ENCODE assay signal across 1 cellular context in the genomic region with DNA sequence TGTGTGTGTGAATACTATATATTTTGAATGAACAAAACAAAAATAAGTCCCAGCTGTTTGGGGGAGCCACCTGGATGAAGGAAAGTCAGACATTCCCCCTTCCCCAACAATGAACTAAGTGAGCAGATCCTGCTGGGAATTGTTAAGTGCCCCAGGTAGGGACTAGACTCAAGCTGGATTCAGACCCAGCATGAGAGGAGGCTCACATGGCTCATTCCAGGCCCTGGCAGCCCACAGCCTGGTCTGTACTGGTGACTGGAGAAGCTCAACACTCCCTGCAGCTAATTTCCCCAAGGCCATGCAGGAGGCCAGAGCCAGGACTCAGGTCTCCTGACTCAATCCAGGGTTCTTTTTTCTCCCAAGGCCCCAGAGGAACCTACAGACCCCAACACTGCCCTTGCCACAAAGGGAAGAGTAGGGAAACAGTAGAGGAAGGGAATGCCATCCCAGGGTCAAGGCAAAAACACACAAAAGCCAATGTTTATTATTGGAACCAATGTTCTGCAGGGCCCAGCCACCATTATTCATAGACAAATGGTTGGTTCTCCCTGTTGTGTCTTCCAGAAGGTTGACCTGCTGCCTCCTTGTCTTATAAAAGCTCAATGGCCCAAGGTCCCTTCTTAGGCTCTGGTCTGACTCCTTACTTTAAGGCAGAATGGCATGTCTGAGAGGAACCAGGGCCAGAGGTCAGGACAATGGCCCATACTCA.
TF ChIP-seq lines count a peak whose summit lies in the region.

No MANE protein-coding gene starts in this region.

TF ChIP-seq in IMR-90, 13 proteins besides CTCF, POLR2A, EP300 and RAD21:
- TF ChIP-seq MAZ (IDR thresholded peaks at IDR 0.05; ENCODE audit: borderline replicate concordance, low read depth, low read length) = no peak
- TF ChIP-seq, protein P1, sequence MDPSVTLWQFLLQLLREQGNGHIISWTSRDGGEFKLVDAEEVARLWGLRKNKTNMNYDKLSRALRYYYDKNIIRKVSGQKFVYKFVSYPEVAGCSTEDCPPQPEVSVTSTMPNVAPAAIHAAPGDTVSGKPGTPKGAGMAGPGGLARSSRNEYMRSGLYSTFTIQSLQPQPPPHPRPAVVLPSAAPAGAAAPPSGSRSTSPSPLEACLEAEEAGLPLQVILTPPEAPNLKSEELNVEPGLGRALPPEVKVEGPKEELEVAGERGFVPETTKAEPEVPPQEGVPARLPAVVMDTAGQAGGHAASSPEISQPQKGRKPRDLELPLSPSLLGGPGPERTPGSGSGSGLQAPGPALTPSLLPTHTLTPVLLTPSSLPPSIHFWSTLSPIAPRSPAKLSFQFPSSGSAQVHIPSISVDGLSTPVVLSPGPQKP (IDR thresholded peaks at IDR 0.05; ENCODE audit: borderline replicate concordance, low read depth, low read length) = no peak
- TF ChIP-seq NFE2L2 (IDR thresholded peaks at IDR 0.05; ENCODE audit: low read depth, low read length) = no peak
- no peak for TF ChIP-seq RFX5 (IDR thresholded peaks at IDR 0.05; ENCODE audit: low read depth, low read length)
- no peak for TF ChIP-seq SMC3 (IDR thresholded peaks at IDR 0.05; ENCODE audit: low read depth, low read length)
- no peak for TF ChIP-seq CEBPB (IDR thresholded peaks at IDR 0.05; ENCODE audit: low read depth, low read length)
- TF ChIP-seq BHLHE40 (IDR thresholded peaks at IDR 0.05; ENCODE audit: low read depth, low read length) = no peak
